Comparison of ENCODE assay signal across 2 cellular contexts in the genomic region with DNA sequence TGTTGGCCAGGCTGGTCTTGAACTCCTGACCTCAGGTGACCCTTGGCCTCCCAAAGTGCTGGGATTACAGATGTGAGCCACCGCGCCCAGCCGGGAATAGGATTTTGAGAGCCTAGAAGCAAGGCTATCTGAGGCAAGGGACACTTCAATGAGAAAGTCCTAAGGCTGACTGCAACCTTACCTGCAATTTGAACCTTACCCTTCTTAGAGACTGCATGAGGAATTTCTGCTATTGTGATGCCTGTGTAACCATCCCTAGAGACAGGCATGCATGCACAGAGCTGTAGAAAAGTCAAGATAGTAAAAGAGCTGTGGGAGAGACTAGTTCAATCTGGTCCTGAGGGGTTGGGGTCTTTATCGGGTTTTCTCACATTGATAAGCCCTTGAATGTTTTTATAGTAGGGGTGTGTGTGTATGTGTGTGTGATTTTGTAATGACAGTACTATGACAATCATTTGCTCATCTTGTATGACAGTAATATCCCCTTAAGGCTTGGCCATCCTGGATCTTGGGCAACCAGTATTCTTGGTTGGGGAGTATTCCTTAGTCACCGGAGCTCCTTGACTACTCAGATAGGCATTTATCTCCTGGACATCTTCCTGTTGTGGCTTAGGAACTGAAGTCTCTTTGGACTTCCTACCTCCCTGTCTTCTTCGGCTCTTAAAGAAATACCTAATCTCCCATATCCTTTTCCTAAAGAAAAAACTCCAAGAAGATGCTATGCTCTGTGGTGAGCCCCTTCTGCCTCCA.
TF ChIP-seq lines count a peak whose summit lies in the region.

No MANE protein-coding gene starts in this region.

TF ChIP-seq in SK-N-SH, 30 proteins besides CTCF, POLR2A, EP300 and RAD21 (continued from another document):
- TF ChIP-seq FOSL2 (IDR thresholded peaks at IDR 0.05; ENCODE audit: borderline replicate concordance, low read depth): no peak
- no peak for TF ChIP-seq NFIC (IDR thresholded peaks at IDR 0.05; ENCODE audit: borderline replicate concordance)
- TF ChIP-seq SMC3 (IDR thresholded peaks at IDR 0.05; ENCODE audit: low read depth, low read length): no peak
- TF ChIP-seq ZBTB33 (IDR thresholded peaks at IDR 0.05; ENCODE audit: borderline replicate concordance, low read depth): no peak
- TF ChIP-seq ELF1 (IDR thresholded peaks at IDR 0.05): no peak
- TF ChIP-seq SIN3A (IDR thresholded peaks at IDR 0.05; ENCODE audit: borderline replicate concordance, low read depth, low read length): no peak
- no peak for TF ChIP-seq MXI1 (IDR thresholded peaks at IDR 0.05; ENCODE audit: low read depth, low read length)
- TF ChIP-seq TEAD4 (IDR thresholded peaks at IDR 0.05; ENCODE audit: borderline replicate concordance, insufficient read depth): no peak
- no peak for TF ChIP-seq TAF1 (IDR thresholded peaks at IDR 0.05; ENCODE audit: borderline replicate concordance, low read depth, low read length)

TF ChIP-seq in SK-N-SH treated with all-trans-retinoic acid at 6 μM for 48 hours, 23 proteins besides CTCF, POLR2A, EP300 and RAD21 (continued from another document):
- TF ChIP-seq, protein P1, sequence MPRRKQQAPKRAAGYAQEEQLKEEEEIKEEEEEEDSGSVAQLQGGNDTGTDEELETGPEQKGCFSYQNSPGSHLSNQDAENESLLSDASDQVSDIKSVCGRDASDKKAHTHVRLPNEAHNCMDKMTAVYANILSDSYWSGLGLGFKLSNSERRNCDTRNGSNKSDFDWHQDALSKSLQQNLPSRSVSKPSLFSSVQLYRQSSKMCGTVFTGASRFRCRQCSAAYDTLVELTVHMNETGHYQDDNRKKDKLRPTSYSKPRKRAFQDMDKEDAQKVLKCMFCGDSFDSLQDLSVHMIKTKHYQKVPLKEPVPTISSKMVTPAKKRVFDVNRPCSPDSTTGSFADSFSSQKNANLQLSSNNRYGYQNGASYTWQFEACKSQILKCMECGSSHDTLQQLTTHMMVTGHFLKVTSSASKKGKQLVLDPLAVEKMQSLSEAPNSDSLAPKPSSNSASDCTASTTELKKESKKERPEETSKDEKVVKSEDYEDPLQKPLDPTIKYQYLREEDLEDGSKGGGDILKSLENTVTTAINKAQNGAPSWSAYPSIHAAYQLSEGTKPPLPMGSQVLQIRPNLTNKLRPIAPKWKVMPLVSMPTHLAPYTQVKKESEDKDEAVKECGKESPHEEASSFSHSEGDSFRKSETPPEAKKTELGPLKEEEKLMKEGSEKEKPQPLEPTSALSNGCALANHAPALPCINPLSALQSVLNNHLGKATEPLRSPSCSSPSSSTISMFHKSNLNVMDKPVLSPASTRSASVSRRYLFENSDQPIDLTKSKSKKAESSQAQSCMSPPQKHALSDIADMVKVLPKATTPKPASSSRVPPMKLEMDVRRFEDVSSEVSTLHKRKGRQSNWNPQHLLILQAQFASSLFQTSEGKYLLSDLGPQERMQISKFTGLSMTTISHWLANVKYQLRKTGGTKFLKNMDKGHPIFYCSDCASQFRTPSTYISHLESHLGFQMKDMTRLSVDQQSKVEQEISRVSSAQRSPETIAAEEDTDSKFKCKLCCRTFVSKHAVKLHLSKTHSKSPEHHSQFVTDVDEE (CRISPR knock-in tag; IDR thresholded peaks at IDR 0.05): no peak
- no peak for TF ChIP-seq ARNTL (CRISPR knock-in tag; IDR thresholded peaks at IDR 0.05; ENCODE audit: borderline replicate concordance, low read depth)
- TF ChIP-seq, protein P2, sequence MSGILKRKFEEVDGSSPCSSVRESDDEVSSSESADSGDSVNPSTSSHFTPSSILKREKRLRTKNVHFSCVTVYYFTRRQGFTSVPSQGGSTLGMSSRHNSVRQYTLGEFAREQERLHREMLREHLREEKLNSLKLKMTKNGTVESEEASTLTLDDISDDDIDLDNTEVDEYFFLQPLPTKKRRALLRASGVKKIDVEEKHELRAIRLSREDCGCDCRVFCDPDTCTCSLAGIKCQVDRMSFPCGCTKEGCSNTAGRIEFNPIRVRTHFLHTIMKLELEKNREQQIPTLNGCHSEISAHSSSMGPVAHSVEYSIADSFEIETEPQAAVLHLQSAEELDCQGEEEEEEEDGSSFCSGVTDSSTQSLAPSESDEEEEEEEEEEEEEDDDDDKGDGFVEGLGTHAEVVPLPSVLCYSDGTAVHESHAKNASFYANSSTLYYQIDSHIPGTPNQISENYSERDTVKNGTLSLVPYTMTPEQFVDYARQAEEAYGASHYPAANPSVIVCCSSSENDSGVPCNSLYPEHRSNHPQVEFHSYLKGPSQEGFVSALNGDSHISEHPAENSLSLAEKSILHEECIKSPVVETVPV (CRISPR knock-in tag; IDR thresholded peaks at IDR 0.05): no peak
- TF ChIP-seq TCF4 (CRISPR knock-in tag; IDR thresholded peaks at IDR 0.05; ENCODE audit: borderline replicate concordance): no peak
- no peak for TF ChIP-seq ZNF8 (CRISPR knock-in tag; IDR thresholded peaks at IDR 0.05)
- no peak for TF ChIP-seq GLIS3 (CRISPR knock-in tag; IDR thresholded peaks at IDR 0.05)
- TF ChIP-seq BACH2 (CRISPR knock-in tag; IDR thresholded peaks at IDR 0.05; ENCODE audit: borderline replicate concordance): no peak
- TF ChIP-seq ZFP30 (CRISPR knock-in tag; IDR thresholded peaks at IDR 0.05): no peak
- no peak for TF ChIP-seq POU6F1 (CRISPR knock-in tag; IDR thresholded peaks at IDR 0.05; ENCODE audit: borderline replicate concordance, low read depth)
- no peak for TF ChIP-seq PPARA (CRISPR knock-in tag; IDR thresholded peaks at IDR 0.05; ENCODE audit: borderline replicate concordance)
- no peak for TF ChIP-seq SNAI2 (CRISPR knock-in tag; IDR thresholded peaks at IDR 0.05)
- TF ChIP-seq, protein P3, sequence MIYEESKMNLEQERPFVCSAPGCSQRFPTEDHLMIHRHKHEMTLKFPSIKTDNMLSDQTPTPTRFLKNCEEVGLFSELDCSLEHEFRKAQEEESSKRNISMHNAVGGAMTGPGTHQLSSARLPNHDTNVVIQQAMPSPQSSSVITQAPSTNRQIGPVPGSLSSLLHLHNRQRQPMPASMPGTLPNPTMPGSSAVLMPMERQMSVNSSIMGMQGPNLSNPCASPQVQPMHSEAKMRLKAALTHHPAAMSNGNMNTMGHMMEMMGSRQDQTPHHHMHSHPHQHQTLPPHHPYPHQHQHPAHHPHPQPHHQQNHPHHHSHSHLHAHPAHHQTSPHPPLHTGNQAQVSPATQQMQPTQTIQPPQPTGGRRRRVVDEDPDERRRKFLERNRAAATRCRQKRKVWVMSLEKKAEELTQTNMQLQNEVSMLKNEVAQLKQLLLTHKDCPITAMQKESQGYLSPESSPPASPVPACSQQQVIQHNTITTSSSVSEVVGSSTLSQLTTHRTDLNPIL (CRISPR knock-in tag; IDR thresholded peaks at IDR 0.05; ENCODE audit: low read depth): no peak
- no peak for TF ChIP-seq OSR1 (CRISPR knock-in tag; IDR thresholded peaks at IDR 0.05)
- no peak for TF ChIP-seq RARB (CRISPR knock-in tag; IDR thresholded peaks at IDR 0.05)
- TF ChIP-seq ZNF70 (CRISPR knock-in tag; IDR thresholded peaks at IDR 0.05): no peak
